In the genomic region with DNA sequence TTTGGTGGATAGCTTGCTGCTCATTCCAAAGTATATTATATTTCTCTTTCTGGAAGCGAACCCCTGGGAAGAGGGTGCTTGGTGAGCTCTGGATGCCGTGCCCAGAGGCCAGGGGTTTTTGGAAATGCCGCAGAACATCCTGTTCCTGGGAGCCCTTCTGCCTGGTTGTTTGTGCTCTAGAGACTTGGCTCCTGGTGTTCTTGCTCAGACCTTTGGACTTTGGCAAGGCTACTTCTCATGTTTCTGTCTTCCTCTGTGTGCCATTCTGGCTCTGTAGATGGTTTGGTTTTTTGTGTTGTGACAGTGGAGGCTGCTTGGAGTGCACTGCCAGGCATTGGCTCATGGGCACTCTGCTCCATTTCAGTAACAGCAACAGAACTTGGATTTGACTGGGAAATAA, we compare ENCODE assay signal across 1 cellular context.
TF ChIP-seq lines count a peak whose summit lies in the region.

No MANE protein-coding gene starts in this region.

TF ChIP-seq in HepG2, 621 proteins besides CTCF, POLR2A, EP300 and RAD21 (continued from another document and continues in another):
- TF ChIP-seq, protein P1, sequence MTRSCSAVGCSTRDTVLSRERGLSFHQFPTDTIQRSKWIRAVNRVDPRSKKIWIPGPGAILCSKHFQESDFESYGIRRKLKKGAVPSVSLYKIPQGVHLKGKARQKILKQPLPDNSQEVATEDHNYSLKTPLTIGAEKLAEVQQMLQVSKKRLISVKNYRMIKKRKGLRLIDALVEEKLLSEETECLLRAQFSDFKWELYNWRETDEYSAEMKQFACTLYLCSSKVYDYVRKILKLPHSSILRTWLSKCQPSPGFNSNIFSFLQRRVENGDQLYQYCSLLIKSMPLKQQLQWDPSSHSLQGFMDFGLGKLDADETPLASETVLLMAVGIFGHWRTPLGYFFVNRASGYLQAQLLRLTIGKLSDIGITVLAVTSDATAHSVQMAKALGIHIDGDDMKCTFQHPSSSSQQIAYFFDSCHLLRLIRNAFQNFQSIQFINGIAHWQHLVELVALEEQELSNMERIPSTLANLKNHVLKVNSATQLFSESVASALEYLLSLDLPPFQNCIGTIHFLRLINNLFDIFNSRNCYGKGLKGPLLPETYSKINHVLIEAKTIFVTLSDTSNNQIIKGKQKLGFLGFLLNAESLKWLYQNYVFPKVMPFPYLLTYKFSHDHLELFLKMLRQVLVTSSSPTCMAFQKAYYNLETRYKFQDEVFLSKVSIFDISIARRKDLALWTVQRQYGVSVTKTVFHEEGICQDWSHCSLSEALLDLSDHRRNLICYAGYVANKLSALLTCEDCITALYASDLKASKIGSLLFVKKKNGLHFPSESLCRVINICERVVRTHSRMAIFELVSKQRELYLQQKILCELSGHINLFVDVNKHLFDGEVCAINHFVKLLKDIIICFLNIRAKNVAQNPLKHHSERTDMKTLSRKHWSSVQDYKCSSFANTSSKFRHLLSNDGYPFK (CRISPR knock-in tag; IDR thresholded peaks at IDR 0.05; ENCODE audit: borderline replicate concordance): no peak
- TF ChIP-seq, protein P2, sequence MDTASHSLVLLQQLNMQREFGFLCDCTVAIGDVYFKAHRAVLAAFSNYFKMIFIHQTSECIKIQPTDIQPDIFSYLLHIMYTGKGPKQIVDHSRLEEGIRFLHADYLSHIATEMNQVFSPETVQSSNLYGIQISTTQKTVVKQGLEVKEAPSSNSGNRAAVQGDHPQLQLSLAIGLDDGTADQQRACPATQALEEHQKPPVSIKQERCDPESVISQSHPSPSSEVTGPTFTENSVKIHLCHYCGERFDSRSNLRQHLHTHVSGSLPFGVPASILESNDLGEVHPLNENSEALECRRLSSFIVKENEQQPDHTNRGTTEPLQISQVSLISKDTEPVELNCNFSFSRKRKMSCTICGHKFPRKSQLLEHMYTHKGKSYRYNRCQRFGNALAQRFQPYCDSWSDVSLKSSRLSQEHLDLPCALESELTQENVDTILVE (CRISPR knock-in tag; IDR thresholded peaks at IDR 0.05): no peak
- no peak for TF ChIP-seq ZNF709 (CRISPR knock-in tag; IDR thresholded peaks at IDR 0.05)
- 0 out of 2 replicates have a peak, but pooled peaks have one; percentile 46 for TF ChIP-seq ZNF331 (CRISPR knock-in tag; IDR thresholded peaks at IDR 0.05)
- no peak for TF ChIP-seq NFIB (CRISPR knock-in tag; IDR thresholded peaks at IDR 0.05; ENCODE audit: borderline replicate concordance)
- no peak for TF ChIP-seq ZNF615 (CRISPR knock-in tag; IDR thresholded peaks at IDR 0.05; ENCODE audit: borderline replicate concordance)
- no peak for TF ChIP-seq FOXJ3 (CRISPR knock-in tag; IDR thresholded peaks at IDR 0.05; ENCODE audit: borderline replicate concordance)
- TF ChIP-seq DR1 (CRISPR knock-in tag; IDR thresholded peaks at IDR 0.05): no peak
- no peak for TF ChIP-seq PRPF4 (IDR thresholded peaks at IDR 0.05; ENCODE audit: low read depth, low read length, poor library complexity, severe bottlenecking)
- TF ChIP-seq ATAD3A (CRISPR knock-in tag; IDR thresholded peaks at IDR 0.05): no peak
- no peak for TF ChIP-seq FLYWCH1 (CRISPR knock-in tag; IDR thresholded peaks at IDR 0.05)
- TF ChIP-seq BCL6 (CRISPR knock-in tag; IDR thresholded peaks at IDR 0.05): peak; percentile 16; the same call in 1 of the 2 replicates
- TF ChIP-seq, protein P3, sequence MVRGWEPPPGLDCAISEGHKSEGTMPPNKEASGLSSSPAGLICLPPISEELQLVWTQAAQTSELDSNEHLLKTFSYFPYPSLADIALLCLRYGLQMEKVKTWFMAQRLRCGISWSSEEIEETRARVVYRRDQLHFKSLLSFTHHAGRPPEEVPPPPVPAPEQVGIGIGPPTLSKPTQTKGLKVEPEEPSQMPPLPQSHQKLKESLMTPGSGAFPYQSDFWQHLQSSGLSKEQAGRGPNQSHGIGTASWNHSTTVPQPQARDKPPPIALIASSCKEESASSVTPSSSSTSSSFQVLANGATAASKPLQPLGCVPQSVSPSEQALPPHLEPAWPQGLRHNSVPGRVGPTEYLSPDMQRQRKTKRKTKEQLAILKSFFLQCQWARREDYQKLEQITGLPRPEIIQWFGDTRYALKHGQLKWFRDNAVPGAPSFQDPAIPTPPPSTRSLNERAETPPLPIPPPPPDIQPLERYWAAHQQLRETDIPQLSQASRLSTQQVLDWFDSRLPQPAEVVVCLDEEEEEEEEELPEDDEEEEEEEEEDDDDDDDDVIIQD (CRISPR knock-in tag; IDR thresholded peaks at IDR 0.05; ENCODE audit: low read depth): 0 out of 2 replicates have a peak, but pooled peaks have one; percentile 39
- TF ChIP-seq ZNF343 (CRISPR knock-in tag; IDR thresholded peaks at IDR 0.05): no peak
- TF ChIP-seq, protein P4, sequence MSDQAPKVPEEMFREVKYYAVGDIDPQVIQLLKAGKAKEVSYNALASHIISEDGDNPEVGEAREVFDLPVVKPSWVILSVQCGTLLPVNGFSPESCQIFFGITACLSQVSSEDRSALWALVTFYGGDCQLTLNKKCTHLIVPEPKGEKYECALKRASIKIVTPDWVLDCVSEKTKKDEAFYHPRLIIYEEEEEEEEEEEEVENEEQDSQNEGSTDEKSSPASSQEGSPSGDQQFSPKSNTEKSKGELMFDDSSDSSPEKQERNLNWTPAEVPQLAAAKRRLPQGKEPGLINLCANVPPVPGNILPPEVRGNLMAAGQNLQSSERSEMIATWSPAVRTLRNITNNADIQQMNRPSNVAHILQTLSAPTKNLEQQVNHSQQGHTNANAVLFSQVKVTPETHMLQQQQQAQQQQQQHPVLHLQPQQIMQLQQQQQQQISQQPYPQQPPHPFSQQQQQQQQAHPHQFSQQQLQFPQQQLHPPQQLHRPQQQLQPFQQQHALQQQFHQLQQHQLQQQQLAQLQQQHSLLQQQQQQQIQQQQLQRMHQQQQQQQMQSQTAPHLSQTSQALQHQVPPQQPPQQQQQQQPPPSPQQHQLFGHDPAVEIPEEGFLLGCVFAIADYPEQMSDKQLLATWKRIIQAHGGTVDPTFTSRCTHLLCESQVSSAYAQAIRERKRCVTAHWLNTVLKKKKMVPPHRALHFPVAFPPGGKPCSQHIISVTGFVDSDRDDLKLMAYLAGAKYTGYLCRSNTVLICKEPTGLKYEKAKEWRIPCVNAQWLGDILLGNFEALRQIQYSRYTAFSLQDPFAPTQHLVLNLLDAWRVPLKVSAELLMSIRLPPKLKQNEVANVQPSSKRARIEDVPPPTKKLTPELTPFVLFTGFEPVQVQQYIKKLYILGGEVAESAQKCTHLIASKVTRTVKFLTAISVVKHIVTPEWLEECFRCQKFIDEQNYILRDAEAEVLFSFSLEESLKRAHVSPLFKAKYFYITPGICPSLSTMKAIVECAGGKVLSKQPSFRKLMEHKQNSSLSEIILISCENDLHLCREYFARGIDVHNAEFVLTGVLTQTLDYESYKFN (CRISPR knock-in tag; conservative IDR thresholded peaks at IDR 0.05): peak; percentile 64
- no peak for TF ChIP-seq RXRA (CRISPR knock-in tag; IDR thresholded peaks at IDR 0.05)
- TF ChIP-seq, protein P5, sequence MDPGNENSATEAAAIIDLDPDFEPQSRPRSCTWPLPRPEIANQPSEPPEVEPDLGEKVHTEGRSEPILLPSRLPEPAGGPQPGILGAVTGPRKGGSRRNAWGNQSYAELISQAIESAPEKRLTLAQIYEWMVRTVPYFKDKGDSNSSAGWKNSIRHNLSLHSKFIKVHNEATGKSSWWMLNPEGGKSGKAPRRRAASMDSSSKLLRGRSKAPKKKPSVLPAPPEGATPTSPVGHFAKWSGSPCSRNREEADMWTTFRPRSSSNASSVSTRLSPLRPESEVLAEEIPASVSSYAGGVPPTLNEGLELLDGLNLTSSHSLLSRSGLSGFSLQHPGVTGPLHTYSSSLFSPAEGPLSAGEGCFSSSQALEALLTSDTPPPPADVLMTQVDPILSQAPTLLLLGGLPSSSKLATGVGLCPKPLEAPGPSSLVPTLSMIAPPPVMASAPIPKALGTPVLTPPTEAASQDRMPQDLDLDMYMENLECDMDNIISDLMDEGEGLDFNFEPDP (CRISPR knock-in tag; conservative IDR thresholded peaks at IDR 0.05): no peak
- TF ChIP-seq CCAR2 (optimal IDR thresholded peaks at IDR 0.05; ENCODE audit: low read depth, low read length): no peak
- TF ChIP-seq, protein P6, sequence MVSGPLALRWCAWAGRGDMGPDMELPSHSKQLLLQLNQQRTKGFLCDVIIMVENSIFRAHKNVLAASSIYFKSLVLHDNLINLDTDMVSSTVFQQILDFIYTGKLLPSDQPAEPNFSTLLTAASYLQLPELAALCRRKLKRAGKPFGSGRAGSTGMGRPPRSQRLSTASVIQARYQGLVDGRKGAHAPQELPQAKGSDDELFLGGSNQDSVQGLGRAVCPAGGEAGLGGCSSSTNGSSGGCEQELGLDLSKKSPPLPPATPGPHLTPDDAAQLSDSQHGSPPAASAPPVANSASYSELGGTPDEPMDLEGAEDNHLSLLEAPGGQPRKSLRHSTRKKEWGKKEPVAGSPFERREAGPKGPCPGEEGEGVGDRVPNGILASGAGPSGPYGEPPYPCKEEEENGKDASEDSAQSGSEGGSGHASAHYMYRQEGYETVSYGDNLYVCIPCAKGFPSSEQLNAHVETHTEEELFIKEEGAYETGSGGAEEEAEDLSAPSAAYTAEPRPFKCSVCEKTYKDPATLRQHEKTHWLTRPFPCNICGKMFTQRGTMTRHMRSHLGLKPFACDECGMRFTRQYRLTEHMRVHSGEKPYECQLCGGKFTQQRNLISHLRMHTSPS (CRISPR knock-in tag; IDR thresholded peaks at IDR 0.05; ENCODE audit: low read depth): peak; percentile 52; the same call in 1 of the 2 replicates
- TF ChIP-seq CBFB (CRISPR knock-in tag; IDR thresholded peaks at IDR 0.05): no peak
- TF ChIP-seq PHF5A (CRISPR knock-in tag; IDR thresholded peaks at IDR 0.05; ENCODE audit: low read depth, unreplicated experiment): no peak
- TF ChIP-seq, protein P7, sequence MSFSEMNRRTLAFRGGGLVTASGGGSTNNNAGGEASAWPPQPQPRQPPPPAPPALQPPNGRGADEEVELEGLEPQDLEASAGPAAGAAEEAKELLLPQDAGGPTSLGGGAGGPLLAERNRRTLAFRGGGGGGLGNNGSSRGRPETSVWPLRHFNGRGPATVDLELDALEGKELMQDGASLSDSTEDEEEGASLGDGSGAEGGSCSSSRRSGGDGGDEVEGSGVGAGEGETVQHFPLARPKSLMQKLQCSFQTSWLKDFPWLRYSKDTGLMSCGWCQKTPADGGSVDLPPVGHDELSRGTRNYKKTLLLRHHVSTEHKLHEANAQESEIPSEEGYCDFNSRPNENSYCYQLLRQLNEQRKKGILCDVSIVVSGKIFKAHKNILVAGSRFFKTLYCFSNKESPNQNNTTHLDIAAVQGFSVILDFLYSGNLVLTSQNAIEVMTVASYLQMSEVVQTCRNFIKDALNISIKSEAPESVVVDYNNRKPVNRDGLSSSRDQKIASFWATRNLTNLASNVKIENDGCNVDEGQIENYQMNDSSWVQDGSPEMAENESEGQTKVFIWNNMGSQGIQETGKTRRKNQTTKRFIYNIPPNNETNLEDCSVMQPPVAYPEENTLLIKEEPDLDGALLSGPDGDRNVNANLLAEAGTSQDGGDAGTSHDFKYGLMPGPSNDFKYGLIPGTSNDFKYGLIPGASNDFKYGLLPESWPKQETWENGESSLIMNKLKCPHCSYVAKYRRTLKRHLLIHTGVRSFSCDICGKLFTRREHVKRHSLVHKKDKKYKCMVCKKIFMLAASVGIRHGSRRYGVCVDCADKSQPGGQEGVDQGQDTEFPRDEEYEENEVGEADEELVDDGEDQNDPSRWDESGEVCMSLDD (CRISPR knock-in tag; IDR thresholded peaks at IDR 0.05; ENCODE audit: borderline replicate concordance): no peak
- no peak for TF ChIP-seq CREB1 (IDR thresholded peaks at IDR 0.05)
- TF ChIP-seq CREB1 (CRISPR knock-in tag; IDR thresholded peaks at IDR 0.05): no peak
- no peak for TF ChIP-seq ZNF552 (CRISPR knock-in tag; IDR thresholded peaks at IDR 0.05; ENCODE audit: borderline replicate concordance)
- TF ChIP-seq, protein P8, sequence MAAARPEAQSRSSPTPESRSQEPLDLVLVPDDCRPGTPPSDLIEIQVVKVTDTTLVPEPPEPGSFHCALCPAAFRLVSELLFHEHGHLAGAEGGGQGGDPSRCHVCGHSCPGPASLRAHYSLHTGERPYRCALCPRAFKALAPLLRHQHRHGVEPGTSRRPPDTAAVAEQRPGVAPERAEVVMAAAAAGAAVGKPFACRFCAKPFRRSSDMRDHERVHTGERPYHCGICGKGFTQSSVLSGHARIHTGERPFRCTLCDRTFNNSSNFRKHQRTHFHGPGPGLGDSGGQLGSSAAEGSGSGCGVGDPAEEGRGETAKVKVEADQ (CRISPR knock-in tag; IDR thresholded peaks at IDR 0.05; ENCODE audit: borderline replicate concordance): no peak
- TF ChIP-seq KAT2B (IDR thresholded peaks at IDR 0.05; ENCODE audit: borderline replicate concordance, low read depth, low read length): no peak
- 0 out of 2 replicates have a peak, but pooled peaks have one; percentile 24 for TF ChIP-seq HOXA3 (CRISPR knock-in tag; IDR thresholded peaks at IDR 0.05)
- TF ChIP-seq TRIM24 (CRISPR knock-in tag; IDR thresholded peaks at IDR 0.05): no peak
- no peak for TF ChIP-seq ZSCAN20 (CRISPR knock-in tag; IDR thresholded peaks at IDR 0.05; ENCODE audit: borderline replicate concordance)
- TF ChIP-seq, protein P9, sequence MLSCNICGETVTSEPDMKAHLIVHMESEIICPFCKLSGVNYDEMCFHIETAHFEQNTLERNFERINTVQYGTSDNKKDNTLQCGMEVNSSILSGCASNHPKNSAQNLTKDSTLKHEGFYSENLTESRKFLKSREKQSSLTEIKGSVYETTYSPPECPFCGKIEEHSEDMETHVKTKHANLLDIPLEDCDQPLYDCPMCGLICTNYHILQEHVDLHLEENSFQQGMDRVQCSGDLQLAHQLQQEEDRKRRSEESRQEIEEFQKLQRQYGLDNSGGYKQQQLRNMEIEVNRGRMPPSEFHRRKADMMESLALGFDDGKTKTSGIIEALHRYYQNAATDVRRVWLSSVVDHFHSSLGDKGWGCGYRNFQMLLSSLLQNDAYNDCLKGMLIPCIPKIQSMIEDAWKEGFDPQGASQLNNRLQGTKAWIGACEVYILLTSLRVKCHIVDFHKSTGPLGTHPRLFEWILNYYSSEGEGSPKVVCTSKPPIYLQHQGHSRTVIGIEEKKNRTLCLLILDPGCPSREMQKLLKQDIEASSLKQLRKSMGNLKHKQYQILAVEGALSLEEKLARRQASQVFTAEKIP (CRISPR knock-in tag; IDR thresholded peaks at IDR 0.05; ENCODE audit: borderline replicate concordance): no peak
- TF ChIP-seq, protein P10, sequence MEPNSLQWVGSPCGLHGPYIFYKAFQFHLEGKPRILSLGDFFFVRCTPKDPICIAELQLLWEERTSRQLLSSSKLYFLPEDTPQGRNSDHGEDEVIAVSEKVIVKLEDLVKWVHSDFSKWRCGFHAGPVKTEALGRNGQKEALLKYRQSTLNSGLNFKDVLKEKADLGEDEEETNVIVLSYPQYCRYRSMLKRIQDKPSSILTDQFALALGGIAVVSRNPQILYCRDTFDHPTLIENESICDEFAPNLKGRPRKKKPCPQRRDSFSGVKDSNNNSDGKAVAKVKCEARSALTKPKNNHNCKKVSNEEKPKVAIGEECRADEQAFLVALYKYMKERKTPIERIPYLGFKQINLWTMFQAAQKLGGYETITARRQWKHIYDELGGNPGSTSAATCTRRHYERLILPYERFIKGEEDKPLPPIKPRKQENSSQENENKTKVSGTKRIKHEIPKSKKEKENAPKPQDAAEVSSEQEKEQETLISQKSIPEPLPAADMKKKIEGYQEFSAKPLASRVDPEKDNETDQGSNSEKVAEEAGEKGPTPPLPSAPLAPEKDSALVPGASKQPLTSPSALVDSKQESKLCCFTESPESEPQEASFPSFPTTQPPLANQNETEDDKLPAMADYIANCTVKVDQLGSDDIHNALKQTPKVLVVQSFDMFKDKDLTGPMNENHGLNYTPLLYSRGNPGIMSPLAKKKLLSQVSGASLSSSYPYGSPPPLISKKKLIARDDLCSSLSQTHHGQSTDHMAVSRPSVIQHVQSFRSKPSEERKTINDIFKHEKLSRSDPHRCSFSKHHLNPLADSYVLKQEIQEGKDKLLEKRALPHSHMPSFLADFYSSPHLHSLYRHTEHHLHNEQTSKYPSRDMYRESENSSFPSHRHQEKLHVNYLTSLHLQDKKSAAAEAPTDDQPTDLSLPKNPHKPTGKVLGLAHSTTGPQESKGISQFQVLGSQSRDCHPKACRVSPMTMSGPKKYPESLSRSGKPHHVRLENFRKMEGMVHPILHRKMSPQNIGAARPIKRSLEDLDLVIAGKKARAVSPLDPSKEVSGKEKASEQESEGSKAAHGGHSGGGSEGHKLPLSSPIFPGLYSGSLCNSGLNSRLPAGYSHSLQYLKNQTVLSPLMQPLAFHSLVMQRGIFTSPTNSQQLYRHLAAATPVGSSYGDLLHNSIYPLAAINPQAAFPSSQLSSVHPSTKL (CRISPR knock-in tag; IDR thresholded peaks at IDR 0.05): peak; percentile 65
- no peak for TF ChIP-seq RBM22 (optimal IDR thresholded peaks at IDR 0.05; ENCODE audit: low read length)
